ENCODE assay signal across 13 cellular contexts in genomic region chr5:180590543-180591248, GRCh38. TPM values are rescaled to one million over a fixed set of nuclear protein-coding genes. Genes with fewer than 3 reads are reported as not detected.
DNase-seq lines count a peak whose midpoint lies in the region; ATAC-seq and TF ChIP-seq lines count a peak whose summit lies in the region.
"Had no signal": no experiment of that assay in that cellular context is flagged by ENCODE, and none has a peak within 500 bp of the region (broad histone marks: within the 10 kb centered on the region; RNA-seq: fewer than 3 reads in every experiment).

No MANE protein-coding gene starts in this region.

- no peak for TF ChIP-seq POLR2A in prostate gland (IDR thresholded peaks at IDR 0.05)

- H3K79me2 ChIP-seq in hepatocyte = no peaks in the 10 kb centered on the region

- no peak for ATAC-seq in HG03571 (IDR thresholded peaks at IDR 0.05; ENCODE audit: unreplicated experiment)
- ATAC-seq in HG03565 (IDR thresholded peaks at IDR 0.05; ENCODE audit: unreplicated experiment) = no peak
- ATAC-seq in HG03039 (IDR thresholded peaks at IDR 0.05; ENCODE audit: unreplicated experiment) = no peak

- no peak for TF ChIP-seq CTCF in hepatocyte (IDR thresholded peaks at IDR 0.05; ENCODE audit: poor library complexity)
- no peak for TF ChIP-seq CTCF in prostate gland (IDR thresholded peaks at IDR 0.05)

- H3K9me2 ChIP-seq in hepatocyte (replicated peaks; ENCODE audit: insufficient read depth) = no peaks in the 10 kb centered on the region

- 3% methylated on average over 54 of the region's 54 CpGs for WGBS in HUES64
- WGBS in hepatocyte (ENCODE audit: low lambda C conversion rate, missing lambda C conversion rate) = 4% methylated on average over 41 of the region's 54 CpGs
- 0% methylated on average over 27 of the region's 54 CpGs for WGBS in prostate gland

- H4K20me1 ChIP-seq in hepatocyte (ENCODE audit: insufficient read depth, poor library complexity, severe bottlenecking) = no peaks in the 10 kb centered on the region

- no peak overlapping the region; the same call in 1 of the 2 replicates for H3K9ac ChIP-seq in HUES64 (ENCODE audit: low read depth, low read length)

- H3K9me3 ChIP-seq in HUES64 (ENCODE audit: insufficient read depth, low read depth, low read length) (no peaks in the 10 kb centered on the region), hepatocyte (ENCODE audit: low read depth) (no peaks in the 10 kb centered on the region), prostate gland (no peaks in the 10 kb centered on the region)
- H3K9me3 ChIP-seq: Caco-2, Peyer's patch had no signal

- peak; percentile 29 for DNase-seq in D341Med (ENCODE audit: low spot score)
- no peak for DNase-seq in hepatocyte (ENCODE audit: low spot score)
- DNase-seq in prostate gland (ENCODE audit: low spot score) = no peak
- no peak for DNase-seq in NCI-H1436 (lab: John Stamatoyannopoulos, UW)
- DNase-seq: activated naive CD4-positive, alpha-beta T cell treated with anti-CD3 and anti-CD28 coated beads for 36 hours; Caco-2; NCI-H1436 treated with DMSO at 0.1 percent for 48 hours; Peyer's patch had no signal

- peak overlapping the region; percentile 51 for H3K4me3 ChIP-seq in HUES64 (ENCODE audit: low read length)
- H3K4me3 ChIP-seq in hepatocyte = no peak overlapping the region
- peak overlapping the region; percentile 8 to 24 for H3K4me3 ChIP-seq in prostate gland

- intact Hi-C loops in prostate gland (cut with DNase I) = no loop called here

- peaks cover 68% of the 10 kb centered on the region for H3K27me3 ChIP-seq in HUES64 (ENCODE audit: insufficient read depth, low read length)
- peaks cover 62% of the 10 kb centered on the region for H3K27me3 ChIP-seq in hepatocyte
- H3K27me3 ChIP-seq in prostate gland (replicated peaks; ENCODE audit: insufficient read depth) = peaks cover 9% of the 10 kb centered on the region

- H3K4me1 ChIP-seq in HUES64 (ENCODE audit: insufficient read depth, low read length) (no peaks in the 10 kb centered on the region), hepatocyte (ENCODE audit: insufficient read depth) (peaks cover 8% of the 10 kb centered on the region), prostate gland (replicated peaks) (peaks cover 14% of the 10 kb centered on the region)
- H3K4me1 ChIP-seq: Caco-2 had no signal

- H3K27ac ChIP-seq in HUES64 (ENCODE audit: low read depth, low read length) = no peak overlapping the region
- no peak overlapping the region for H3K27ac ChIP-seq in hepatocyte
- no peak overlapping the region for H3K27ac ChIP-seq in prostate gland
- H3K27ac ChIP-seq: Peyer's patch had no signal

- no peaks in the 10 kb centered on the region for H3K36me3 ChIP-seq in HUES64 (ENCODE audit: insufficient read depth, low read length)
- H3K36me3 ChIP-seq in hepatocyte (replicated peaks; ENCODE audit: insufficient read depth, low read depth) = no peaks in the 10 kb centered on the region
- no peaks in the 10 kb centered on the region for H3K36me3 ChIP-seq in prostate gland
- H3K36me3 ChIP-seq: Peyer's patch had no signal

- peak overlapping the region; percentile 83 for H3K4me2 ChIP-seq in hepatocyte

- H2AFZ ChIP-seq in hepatocyte = no peak overlapping the region

RNA-seq across cellular contexts. Expression of gene SCGB3A1, which starts 0.6 kb away (rescaled TPM):
- polyA plus RNA-seq in HUES64 (2013, experiment 1 of 2) = not detected
- polyA plus RNA-seq in HUES64 (2013, experiment 2 of 2) = not detected
- total RNA-seq in hepatocyte (not detected in 2 replicates), prostate gland (100 to 1,000 TPM in 1 of 2 donors, 10 to 100 TPM in 1; 32.2 to 412 TPM)
- not detected in 2 replicates for polyA plus RNA-seq in hepatocyte
- total RNA-seq: activated naive CD4-positive, alpha-beta T cell treated with anti-CD3 and anti-CD28 coated beads for 36 hours; Caco-2; Peyer's patch; temporal lobe had no signal

RNA-seq across cellular contexts. Expression of gene FLT4, which starts 58.7 kb away (rescaled TPM):
- 5.4 TPM for polyA plus RNA-seq in HUES64 (2013, experiment 1 of 2)
- 5.0 TPM for polyA plus RNA-seq in HUES64 (2013, experiment 2 of 2)
- total RNA-seq in hepatocyte (0.90 and 2.2 TPM in 2 replicates), prostate gland (10 to 100 TPM in 1 of 2 donors, 1 to 10 TPM in 1; 2.9 to 20.6 TPM)
- 0.83 and 1.3 TPM in 2 replicates for polyA plus RNA-seq in hepatocyte
- total RNA-seq: Caco-2 had no signal

Comparison
In these comparisons a context has a peak if more than half of its experiments do, and no peak if none do; other contexts are left out.
1. RNA of gene SCGB3A1, which starts 0.6 kb away (total RNA-seq): 32.2 to 412 TPM in prostate gland; not detected in hepatocyte; every median in the first group is over 10 times any median in the second.